In the genomic region with DNA sequence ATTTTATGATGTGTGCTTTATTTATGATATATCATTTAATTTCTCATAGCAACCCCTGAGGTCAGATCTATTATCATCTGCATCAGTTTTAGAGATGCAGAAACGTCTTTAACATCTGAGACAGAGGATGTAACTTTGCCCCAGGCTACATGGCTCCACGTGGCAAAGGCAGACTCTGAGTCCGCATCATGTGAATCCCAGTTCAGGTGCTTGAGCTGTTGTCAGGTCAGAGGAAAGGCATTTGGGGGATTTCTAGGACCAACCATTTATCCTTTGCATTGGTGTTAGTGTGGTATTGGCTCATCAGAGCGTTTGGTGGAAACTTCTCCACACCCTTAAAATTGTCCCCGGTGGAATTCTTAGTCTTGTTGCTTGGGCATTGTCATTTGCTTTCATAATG, we compare ENCODE assay signal across 32 cellular contexts. TPM values are rescaled to one million over a fixed set of nuclear protein-coding genes. Genes with fewer than 3 reads are reported as not detected.
"Had no signal": no experiment of that assay in that cellular context is flagged by ENCODE, and none has a peak within 500 bp of the region (broad histone marks: within the 10 kb centered on the region; RNA-seq: fewer than 3 reads in every experiment).

No MANE protein-coding gene starts in this region.

- H3K4me1 Mint-ChIP-seq: activated CD4-positive, alpha-beta memory T cell treated with anti-CD3 and anti-CD28 coated beads, Interleukin-2, amount 10 ng/mL, durations not matched to agents 7 days and 5 days; activated CD4-positive, alpha-beta T cell treated with anti-CD3 and anti-CD28 coated beads for 36 hours; activated CD4-positive, alpha-beta T cell treated with anti-CD3 and anti-CD28 coated beads, Interleukin-2, amount 10 ng/mL, durations not matched to agents 24 days and 14 days; activated naive CD4-positive, alpha-beta T cell treated with anti-CD3 and anti-CD28 coated beads, Interleukin-2, amount 10 ng/mL, durations not matched to agents 7 days and 5 days; activated naive CD8-positive, alpha-beta T cell treated with anti-CD3 and anti-CD28 coated beads, Interleukin-2, amount 10 ng/mL, durations not matched to agents 7 days and 5 days; endodermal cell had no signal

- H3K27me3 Mint-ChIP-seq: activated CD4-positive, alpha-beta memory T cell treated with anti-CD3 and anti-CD28 coated beads, Interleukin-2, amount 10 ng/mL, durations not matched to agents 7 days and 5 days; activated CD4-positive, alpha-beta T cell treated with anti-CD3 and anti-CD28 coated beads, Interleukin-2, amount 10 ng/mL, durations not matched to agents 24 days and 14 days; activated naive CD4-positive, alpha-beta T cell treated with anti-CD3 and anti-CD28 coated beads, Interleukin-2, amount 10 ng/mL, durations not matched to agents 7 days and 5 days had no signal

- H3K27ac Mint-ChIP-seq: activated CD4-positive, alpha-beta memory T cell treated with anti-CD3 and anti-CD28 coated beads, Interleukin-2, amount 10 ng/mL, durations not matched to agents 7 days and 5 days; activated CD4-positive, alpha-beta T cell treated with anti-CD3 and anti-CD28 coated beads for 36 hours; activated CD4-positive, alpha-beta T cell treated with anti-CD3 and anti-CD28 coated beads, Interleukin-2, amount 10 ng/mL, durations not matched to agents 24 days and 14 days; activated naive CD4-positive, alpha-beta T cell treated with anti-CD3 and anti-CD28 coated beads, Interleukin-2, amount 10 ng/mL, durations not matched to agents 7 days and 5 days; activated naive CD4-positive, alpha-beta T cell treated with anti-CD3 and anti-CD28 coated beads, Interleukin-2, amount 50 U/mL, for 72 hours; activated naive CD8-positive, alpha-beta T cell treated with anti-CD3 and anti-CD28 coated beads, Interleukin-2, amount 10 ng/mL, durations not matched to agents 7 days and 5 days; activated T-cell treated with anti-CD3 and anti-CD28 coated beads, Interleukin-2, amount 50 U/mL, for 24 hours; activated T-cell treated with anti-CD3 and anti-CD28 coated beads, Interleukin-2, amount 50 U/mL, for 72 hours; brain; endodermal cell; T-helper 1 cell treated with Interleukin-12 subunit alpha and Interleukin-12 subunit beta and Interleukin-4 antibody, amounts not matched to agents 30 μg/mL and 1 μg/mL, for 36 hours; T-helper 2 cell treated with Interferon-gamma antibody and Interleukin-4, amounts not matched to agents 5 μg/mL and 100 μg/mL, for 36 hours had no signal

- H3K4me3 Mint-ChIP-seq: activated CD4-positive, alpha-beta memory T cell treated with anti-CD3 and anti-CD28 coated beads, Interleukin-2, amount 10 ng/mL, durations not matched to agents 7 days and 5 days; activated CD4-positive, alpha-beta T cell treated with anti-CD3 and anti-CD28 coated beads for 36 hours; activated CD4-positive, alpha-beta T cell treated with anti-CD3 and anti-CD28 coated beads, Interleukin-2, amount 10 ng/mL, durations not matched to agents 24 days and 14 days; activated naive CD4-positive, alpha-beta T cell treated with anti-CD3 and anti-CD28 coated beads, Interleukin-2, amount 10 ng/mL, durations not matched to agents 7 days and 5 days; activated naive CD8-positive, alpha-beta T cell treated with anti-CD3 and anti-CD28 coated beads, Interleukin-2, amount 10 ng/mL, durations not matched to agents 7 days and 5 days; activated T-cell treated with anti-CD3 and anti-CD28 coated beads, Interleukin-2, amount 50 U/mL, for 24 hours; activated T-cell treated with anti-CD3 and anti-CD28 coated beads, Interleukin-2, amount 50 U/mL, for 72 hours; brain; endodermal cell; T-helper 1 cell treated with Interleukin-12 subunit alpha and Interleukin-12 subunit beta and Interleukin-4 antibody, amounts not matched to agents 30 μg/mL and 1 μg/mL, for 36 hours; T-helper 2 cell treated with Interferon-gamma antibody and Interleukin-4, amounts not matched to agents 5 μg/mL and 100 μg/mL, for 36 hours had no signal

- H3K9me3 ChIP-seq: ascending aorta, breast epithelium, colonic mucosa, esophagus muscularis mucosa, gastroesophageal sphincter, heart right ventricle had no signal

- H3K9me3 Mint-ChIP-seq: activated CD4-positive, alpha-beta memory T cell treated with anti-CD3 and anti-CD28 coated beads, Interleukin-2, amount 10 ng/mL, durations not matched to agents 7 days and 5 days; activated CD4-positive, alpha-beta T cell treated with anti-CD3 and anti-CD28 coated beads, Interleukin-2, amount 10 ng/mL, durations not matched to agents 24 days and 14 days; activated naive CD4-positive, alpha-beta T cell treated with anti-CD3 and anti-CD28 coated beads, Interleukin-2, amount 10 ng/mL, durations not matched to agents 7 days and 5 days; activated naive CD4-positive, alpha-beta T cell treated with anti-CD3 and anti-CD28 coated beads, Interleukin-2, amount 50 U/mL, for 72 hours; activated naive CD8-positive, alpha-beta T cell treated with anti-CD3 and anti-CD28 coated beads, Interleukin-2, amount 10 ng/mL, durations not matched to agents 7 days and 5 days; activated T-cell treated with anti-CD3 and anti-CD28 coated beads, Interleukin-2, amount 50 U/mL, for 24 hours; activated T-cell treated with anti-CD3 and anti-CD28 coated beads, Interleukin-2, amount 50 U/mL, for 72 hours; endodermal cell; T-helper 1 cell treated with Interleukin-12 subunit alpha and Interleukin-12 subunit beta and Interleukin-4 antibody, amounts not matched to agents 30 μg/mL and 1 μg/mL, for 36 hours; T-helper 2 cell treated with Interferon-gamma antibody and Interleukin-4, amounts not matched to agents 5 μg/mL and 100 μg/mL, for 36 hours had no signal

- ATAC-seq: activated CD4-positive, alpha-beta T cell treated with anti-CD3 and anti-CD28 coated beads for 36 hours; activated naive CD4-positive, alpha-beta T cell treated with anti-CD3 and anti-CD28 coated beads, Interleukin-2, amount 50 U/mL, for 72 hours; activated T-cell treated with anti-CD3 and anti-CD28 coated beads, Interleukin-2, amount 50 U/mL, for 72 hours; gastroesophageal sphincter; heart right ventricle had no signal

- H3K36me3 Mint-ChIP-seq: activated naive CD4-positive, alpha-beta T cell treated with anti-CD3 and anti-CD28 coated beads, Interleukin-2, amount 10 ng/mL, durations not matched to agents 7 days and 5 days; activated naive CD4-positive, alpha-beta T cell treated with anti-CD3 and anti-CD28 coated beads, Interleukin-2, amount 50 U/mL, for 72 hours; activated naive CD8-positive, alpha-beta T cell treated with anti-CD3 and anti-CD28 coated beads, Interleukin-2, amount 10 ng/mL, durations not matched to agents 7 days and 5 days; brain had no signal

- DNase-seq: activated CD4-positive, alpha-beta memory T cell treated with anti-CD3 and anti-CD28 coated beads, Interleukin-2, amount 10 ng/mL, durations not matched to agents 7 days and 5 days; activated CD4-positive, alpha-beta T cell treated with anti-CD3 and anti-CD28 coated beads for 36 hours; activated CD4-positive, alpha-beta T cell treated with anti-CD3 and anti-CD28 coated beads, Interleukin-2, amount 10 ng/mL, durations not matched to agents 24 days and 14 days; activated CD4-positive, CD25-positive, alpha-beta regulatory T cell; activated CD4-positive, CD25-positive, alpha-beta regulatory T cell treated with anti-CD3 and anti-CD28 coated beads, Interleukin-2, amount 50 U/mL, for 72 hours; activated CD8-positive, alpha-beta memory T cell treated with anti-CD3 and anti-CD28 coated beads, Interleukin-2, amount 50 U/mL, for 48 hours; activated gamma-delta T cell; activated naive CD4-positive, alpha-beta T cell; activated naive CD4-positive, alpha-beta T cell treated with anti-CD3 and anti-CD28 coated beads, Interleukin-2, amount 10 ng/mL, durations not matched to agents 7 days and 5 days; activated naive CD8-positive, alpha-beta T cell treated with anti-CD3 and anti-CD28 coated beads, Interleukin-2, amount 10 ng/mL, durations not matched to agents 7 days and 5 days; activated T-cell treated with anti-CD3 and anti-CD28 coated beads for 4 hours; activated T-cell treated with anti-CD3 and anti-CD28 coated beads, Interleukin-2, amount 50 U/mL, for 24 hours; activated T-cell treated with anti-CD3 and anti-CD28 coated beads, Interleukin-2, amount 50 U/mL, for 72 hours; central memory CD4-positive, alpha-beta T cell; cerebellar nuclear complex; colonic mucosa; effector memory CD4-positive, alpha-beta T cell; endodermal cell; erythroblast; foreskin melanocyte; heart right ventricle; T1000 had no signal

RNA-seq across cellular contexts. Expression of a gene that starts 10.8 kb away (rescaled TPM):
- total RNA-seq: activated CD4-positive, alpha-beta memory T cell treated with anti-CD3 and anti-CD28 coated beads, Interleukin-2, amount 10 ng/mL, durations not matched to agents 7 days and 5 days; activated CD4-positive, alpha-beta T cell treated with anti-CD3 and anti-CD28 coated beads for 36 hours; activated CD4-positive, alpha-beta T cell treated with anti-CD3 and anti-CD28 coated beads, Interleukin-2, amount 10 ng/mL, durations not matched to agents 24 days and 14 days; activated naive CD4-positive, alpha-beta T cell treated with anti-CD3 and anti-CD28 coated beads, Interleukin-2, amount 50 U/mL, for 72 hours; activated naive CD8-positive, alpha-beta T cell treated with anti-CD3 and anti-CD28 coated beads, Interleukin-2, amount 10 ng/mL, durations not matched to agents 7 days and 5 days; activated T-cell treated with anti-CD3 and anti-CD28 coated beads, Interleukin-2, amount 50 U/mL, for 72 hours; ascending aorta; dermis microvascular lymphatic vessel endothelial cell; glomerular endothelial cell had no signal
